35 cellular contexts compared by ENCODE assay signal in the genomic region with DNA sequence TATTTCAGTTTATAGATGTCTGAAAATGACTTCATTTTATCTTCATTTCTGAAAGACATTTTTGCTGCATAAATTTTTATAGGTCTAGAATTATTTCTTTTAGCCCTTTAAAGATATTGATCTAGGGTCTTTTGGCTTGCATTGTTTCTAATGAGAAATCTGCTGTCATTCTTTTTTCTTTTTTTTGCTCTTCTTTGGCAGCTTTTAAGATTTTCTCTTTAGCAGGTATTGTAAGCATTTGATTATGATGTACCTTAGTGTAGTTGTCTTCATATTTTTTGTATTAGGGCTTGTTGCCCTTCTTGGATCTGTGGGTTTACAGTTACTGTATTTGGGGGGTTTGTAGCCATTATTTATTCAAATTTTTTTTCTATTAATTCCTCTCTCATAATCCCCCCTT.
DNase-seq lines count a peak whose midpoint lies in the region; ATAC-seq, FAIRE-seq and TF ChIP-seq lines count a peak whose summit lies in the region.
"Had no signal": no experiment of that assay in that cellular context is flagged by ENCODE, and none has a peak within 500 bp of the region (broad histone marks: within the 10 kb centered on the region; RNA-seq: fewer than 3 reads in every experiment).

No MANE protein-coding gene starts in this region.

- BruUV-seq in HepG2 (replicated peaks; lab: Mats Ljungman, UMichigan), result no TSS peak
- no TSS peak for BruUV-seq in K562 (replicated peaks; lab: Mats Ljungman, UMichigan)

- POLR2A ChIA-PET in HepG2 (lab: Yijun Ruan, JAX), result no interaction called here
- POLR2A ChIA-PET in K562 (lab: Yijun Ruan, JAX), result no interaction called here

- TF ChIP-seq CTCF in HepG2 (CRISPR knock-in tag; IDR thresholded peaks at IDR 0.05) (no peak), right lobe of liver (IDR thresholded peaks at IDR 0.05) (no peak), K562 (IDR thresholded peaks at IDR 0.05 in 2 of 3, conservative IDR thresholded peaks at IDR 0.05 in 1 of 3; ENCODE audit: insufficient read depth in 2 of 3, low read depth in 1 of 3, low read length in 3 of 3) (no peak)

- H3K4me2 ChIP-seq in HepG2 (ENCODE audit: low read depth, low read length) (no peak overlapping the region), K562 (ENCODE audit: insufficient read depth, low read length) (no peak overlapping the region)
- H3K4me2 ChIP-seq: A549; BLaER1; BLaER1 treated with 17β-estradiol and CSF1 and Interleukin-3, amounts not matched to agents 10 nM and 100 nM had no signal

- no peak overlapping the region for H3K27ac ChIP-seq in HepG2 (ENCODE audit: extremely low read length, insufficient read depth, low read length)
- H3K27ac ChIP-seq in right lobe of liver, result no peak overlapping the region
- H3K27ac ChIP-seq in K562 (ENCODE audit: extremely low read depth, low read depth, low read length), result no peak overlapping the region
- H3K27ac ChIP-seq in SJCRH30, result no peak overlapping the region
- H3K27ac ChIP-seq: 22Rv1; A549; BLaER1; BLaER1 treated with 17β-estradiol and CSF1 and Interleukin-3, amounts not matched to agents 10 nM and 100 nM; C4-2B had no signal

- DNase-seq in activated T-cell treated with anti-CD3 and anti-CD28 coated beads, Interleukin-2, amount 50 U/mL, for 72 hours, result no peak
- DNase-seq in activated T-cell treated with anti-CD3 and anti-CD28 coated beads, Interleukin-2, amount 50 U/mL, for 4 hours, result no peak
- DNase-seq in HepG2 (ENCODE audit: low spot score), result no peak
- DNase-seq in right lobe of liver, result no peak
- no peak for DNase-seq in K562 (ENCODE audit: extremely low read depth in 1 of 4, low spot score in 3 of 4)
- DNase-seq in SJCRH30, result no peak
- DNase-seq: 8988T; ACHN; AML-193; BE2C; C1 segment of cervical spinal cord; Caco-2; Calu3; CD4-positive, alpha-beta memory T cell; CD4-positive, alpha-beta T cell; CD4-positive, CD25-positive, alpha-beta regulatory T cell; CD8-positive, alpha-beta memory T cell; CD8-positive, alpha-beta T cell; COR-L47; DMS 273 treated with DMSO at 0.1 percent for 48 hours; DMS153; DMS53; DMS79; DMS79 treated with DMSO at 0.1 percent for 48 hours; DND-41; EL had no signal

- intact Hi-C loops in HepG2 (cut with micrococcal nuclease; ENCODE audit: unreplicated experiment), result no loop called here
- intact Hi-C loops in right lobe of liver (cut with DNase I), result no loop called here
- intact Hi-C loops in K562 (cut with micrococcal nuclease), result no loop called here

- H4K20me1 ChIP-seq in HepG2 (ENCODE audit: insufficient read depth, low read length) (no peaks in the 10 kb centered on the region), K562 (replicated peaks; ENCODE audit: control insufficient read depth, insufficient read depth, low read length) (no peaks in the 10 kb centered on the region)
- H4K20me1 ChIP-seq: BLaER1; BLaER1 treated with 17β-estradiol and CSF1 and Interleukin-3, amounts not matched to agents 10 nM and 100 nM had no signal

- no peak for FAIRE-seq in HepG2 (lab: Jason Lieb, UNC)
- FAIRE-seq in K562 (lab: Jason Lieb, UNC), result no peak
- FAIRE-seq: A204.1, A549, D721Med had no signal

- peaks cover 6 to 13% of the 10 kb centered on the region in 2 donors for H3K36me3 Mint-ChIP-seq in activated T-cell treated with anti-CD3 and anti-CD28 coated beads, Interleukin-2, amount 50 U/mL, for 72 hours (ENCODE audit: insufficient read depth in 2 of 2)
- H3K36me3 Mint-ChIP-seq in activated T-cell treated with anti-CD3 and anti-CD28 coated beads, Interleukin-2, amount 50 U/mL, for 4 hours (ENCODE audit: insufficient read depth), result peaks cover 2% of the 10 kb centered on the region
- H3K36me3 Mint-ChIP-seq: CD4-positive, alpha-beta memory T cell; CD4-positive, CD25-positive, alpha-beta regulatory T cell; CD8-positive, alpha-beta memory T cell; CD8-positive, alpha-beta T cell had no signal

- H3K9me3 ChIP-seq in HepG2 (ENCODE audit: low read length) (no peaks in the 10 kb centered on the region), right lobe of liver (no peaks in the 10 kb centered on the region), K562 (replicated peaks; ENCODE audit: control insufficient read depth, insufficient read depth, low read depth, low read length) (no peaks in the 10 kb centered on the region), SJCRH30 (replicated peaks) (no peaks in the 10 kb centered on the region)
- H3K9me3 ChIP-seq: BE2C; BLaER1; BLaER1 treated with 17β-estradiol and CSF1 and Interleukin-3, amounts not matched to agents 10 nM and 100 nM had no signal

- no peaks in the 10 kb centered on the region for H3K27me3 Mint-ChIP-seq in activated T-cell treated with anti-CD3 and anti-CD28 coated beads, Interleukin-2, amount 50 U/mL, for 72 hours (ENCODE audit: low read depth)
- no peaks in the 10 kb centered on the region for H3K27me3 Mint-ChIP-seq in activated T-cell treated with anti-CD3 and anti-CD28 coated beads, Interleukin-2, amount 50 U/mL, for 4 hours (ENCODE audit: low read depth)
- H3K27me3 Mint-ChIP-seq: CD4-positive, alpha-beta memory T cell; CD4-positive, alpha-beta T cell; CD4-positive, CD25-positive, alpha-beta regulatory T cell had no signal

- CTCF ChIA-PET in HepG2 (lab: Yijun Ruan, JAX; ENCODE audit: low intra/inter-chr PET ratio, low total read pairs), result no interaction called here
- CTCF ChIA-PET in K562 (lab: Yijun Ruan, JAX; ENCODE audit: low intra/inter-chr PET ratio), result no interaction called here

- H3K9me1 ChIP-seq in K562 (ENCODE audit: control insufficient read depth, insufficient read depth, low read length), result no peaks in the 10 kb centered on the region

- peaks cover 0 to 4% of the 10 kb centered on the region in 2 donors for H3K9me3 Mint-ChIP-seq in activated T-cell treated with anti-CD3 and anti-CD28 coated beads, Interleukin-2, amount 50 U/mL, for 72 hours
- peaks cover 9% of the 10 kb centered on the region for H3K9me3 Mint-ChIP-seq in activated T-cell treated with anti-CD3 and anti-CD28 coated beads, Interleukin-2, amount 50 U/mL, for 4 hours
- H3K9me3 Mint-ChIP-seq: CD14-positive monocyte; CD4-positive, alpha-beta memory T cell; CD4-positive, alpha-beta T cell; CD4-positive, CD25-positive, alpha-beta regulatory T cell; CD8-positive, alpha-beta memory T cell; CD8-positive, alpha-beta T cell had no signal

- no peak for TF ChIP-seq POLR2A in HepG2 (IDR thresholded peaks at IDR 0.05; ENCODE audit: insufficient read depth in 1 of 2, low read depth in 2 of 2, low read length in 2 of 2)
- no peak for TF ChIP-seq POLR2A in right lobe of liver (IDR thresholded peaks at IDR 0.05)
- TF ChIP-seq POLR2A in K562 (conservative IDR thresholded peaks at IDR 0.05), result no peak

- no peak overlapping the region for H2AFZ ChIP-seq in HepG2 (ENCODE audit: low read length)
- no peak overlapping the region for H2AFZ ChIP-seq in K562 (ENCODE audit: low read depth, low read length)

- H3K9ac ChIP-seq in HepG2 (ENCODE audit: insufficient read depth, low read depth, low read length) (no peak overlapping the region), K562 (ENCODE audit: insufficient read depth in 1 of 2, low read depth in 2 of 2, low read length in 2 of 2) (no peak overlapping the region)
- H3K9ac ChIP-seq: BLaER1; BLaER1 treated with 17β-estradiol and CSF1 and Interleukin-3, amounts not matched to agents 10 nM and 100 nM had no signal

- H3K4me3 ChIP-seq in HepG2 (replicated peaks in 1 of 3; ENCODE audit: insufficient read depth in 1 of 3, low read depth in 2 of 3, low read length in 3 of 3) (no peak overlapping the region), right lobe of liver (no peak overlapping the region), K562 (no peak overlapping the region), SJCRH30 (no peak overlapping the region)
- H3K4me3 ChIP-seq: A549; BLaER1; BLaER1 treated with 17β-estradiol and CSF1 and Interleukin-3, amounts not matched to agents 10 nM and 100 nM had no signal

- H3K79me2 ChIP-seq in HepG2 (ENCODE audit: insufficient read depth, low read length), result peaks cover 3% of the 10 kb centered on the region
- H3K79me2 ChIP-seq in K562 (ENCODE audit: control insufficient read depth, insufficient read depth, low read length), result no peaks in the 10 kb centered on the region

- no peak for ATAC-seq in activated T-cell treated with anti-CD3 and anti-CD28 coated beads, Interleukin-2, amount 50 U/mL, for 72 hours (replicated peaks in 1 of 2)
- ATAC-seq in activated T-cell treated with anti-CD3 and anti-CD28 coated beads, Interleukin-2, amount 50 U/mL, for 4 hours, result no peak
- ATAC-seq in HepG2 (no peak), right lobe of liver (no peak), K562 (no peak)
- ATAC-seq: A549; CD8-positive, alpha-beta T cell had no signal

- H3K27me3 ChIP-seq in HepG2 (ENCODE audit: control insufficient read depth in 1 of 2, insufficient read depth in 2 of 2, low read length in 2 of 2), result no peaks in the 10 kb centered on the region
- no peaks in the 10 kb centered on the region for H3K27me3 ChIP-seq in right lobe of liver
- no peaks in the 10 kb centered on the region for H3K27me3 ChIP-seq in K562 (ENCODE audit: control insufficient read depth in 2 of 2, insufficient read depth in 2 of 2, low read length in 2 of 2)
- H3K27me3 ChIP-seq in SJCRH30, result no peaks in the 10 kb centered on the region
- H3K27me3 ChIP-seq: BE2C; BLaER1; BLaER1 treated with 17β-estradiol and CSF1 and Interleukin-3, amounts not matched to agents 10 nM and 100 nM had no signal

- in situ Hi-C loops in HepG2 (cut with HindIII; ENCODE audit: extremely low pct_ligation_motif_present, low pct_unique_long_range_greater_than_20kb) (no loop called here), K562 (cut with MboI) (no loop called here)

- H3K4me1 ChIP-seq in HepG2 (ENCODE audit: insufficient read depth, low read length) (peaks cover 29% of the 10 kb centered on the region), right lobe of liver (peaks cover 0 to 12% (median under 1%) of the 10 kb centered on the region in 4 donors), K562 (replicated peaks in 1 of 2; ENCODE audit: control insufficient read depth in 2 of 2, insufficient read depth in 2 of 2, low read length in 2 of 2) (peaks cover 11 to 24% of the 10 kb centered on the region in 2 experiments), SJCRH30 (no peaks in the 10 kb centered on the region)
- H3K4me1 ChIP-seq: BE2C, Caco-2 had no signal

- H3K36me3 ChIP-seq in HepG2 (replicated peaks in 1 of 2; ENCODE audit: control insufficient read depth in 1 of 2, insufficient read depth in 2 of 2, low read length in 2 of 2) (no peaks in the 10 kb centered on the region), right lobe of liver (no peaks in the 10 kb centered on the region), K562 (ENCODE audit: control insufficient read depth, insufficient read depth, low read length) (no peaks in the 10 kb centered on the region), SJCRH30 (no peaks in the 10 kb centered on the region)
- H3K36me3 ChIP-seq: BE2C; BLaER1; BLaER1 treated with 17β-estradiol and CSF1 and Interleukin-3, amounts not matched to agents 10 nM and 100 nM had no signal

- H3K4me3 Mint-ChIP-seq in activated T-cell treated with anti-CD3 and anti-CD28 coated beads, Interleukin-2, amount 50 U/mL, for 72 hours, result no peak overlapping the region
- no peak overlapping the region for H3K4me3 Mint-ChIP-seq in activated T-cell treated with anti-CD3 and anti-CD28 coated beads, Interleukin-2, amount 50 U/mL, for 4 hours
- H3K4me3 Mint-ChIP-seq: B cell; CD14-positive monocyte; CD4-positive, alpha-beta memory T cell; CD4-positive, alpha-beta T cell; CD4-positive, CD25-positive, alpha-beta regulatory T cell; CD8-positive, alpha-beta memory T cell; CD8-positive, alpha-beta T cell had no signal

- no peak for TF ChIP-seq EP300 in HepG2 (IDR thresholded peaks at IDR 0.05; ENCODE audit: low read depth in 2 of 2, low read length in 2 of 2)
- no peak for TF ChIP-seq EP300 in HepG2 (CRISPR knock-in tag; IDR thresholded peaks at IDR 0.05; ENCODE audit: borderline replicate concordance)
- TF ChIP-seq EP300 in K562 (IDR thresholded peaks at IDR 0.05; ENCODE audit: low read length), result no peak

- peaks cover 37% of the 10 kb centered on the region for H3K4me1 Mint-ChIP-seq in activated T-cell treated with anti-CD3 and anti-CD28 coated beads, Interleukin-2, amount 50 U/mL, for 72 hours (ENCODE audit: low read depth)
- H3K4me1 Mint-ChIP-seq in activated T-cell treated with anti-CD3 and anti-CD28 coated beads, Interleukin-2, amount 50 U/mL, for 4 hours (ENCODE audit: low read depth), result peaks cover 24% of the 10 kb centered on the region

- H3K27ac Mint-ChIP-seq in activated T-cell treated with anti-CD3 and anti-CD28 coated beads, Interleukin-2, amount 50 U/mL, for 72 hours, result peak overlapping the region; percentile 31
- H3K27ac Mint-ChIP-seq: B cell; CD14-positive monocyte; CD4-positive, alpha-beta memory T cell; CD4-positive, alpha-beta T cell; CD4-positive, CD25-positive, alpha-beta regulatory T cell; CD8-positive, alpha-beta T cell had no signal

- no peak for TF ChIP-seq RAD21 in HepG2 (CRISPR knock-in tag; IDR thresholded peaks at IDR 0.05)
- TF ChIP-seq RAD21 in K562 (CRISPR knock-in tag; conservative IDR thresholded peaks at IDR 0.05 in 1 of 2, IDR thresholded peaks at IDR 0.05 in 1 of 2), result no peak
